ENCODE assay signal across 1 cellular context in genomic region chr7:42929449-42929848, GRCh38.
TF ChIP-seq lines count a peak whose summit lies in the region.

No MANE protein-coding gene starts in this region.

TF ChIP-seq in GM23338, 12 proteins besides CTCF, POLR2A, EP300 and RAD21:
- no peak for TF ChIP-seq ETS1 (IDR thresholded peaks at IDR 0.05)
- no peak for TF ChIP-seq CREB1 (CRISPR knock-in tag; IDR thresholded peaks at IDR 0.05; ENCODE audit: low read depth)
- no peak for TF ChIP-seq ZNF114 (CRISPR knock-in tag; IDR thresholded peaks at IDR 0.05)
- no peak for TF ChIP-seq STAT1 (IDR thresholded peaks at IDR 0.05; ENCODE audit: unreplicated experiment)
- no peak for TF ChIP-seq EZH2 (IDR thresholded peaks at IDR 0.05; ENCODE audit: low read depth, unreplicated experiment)
- TF ChIP-seq JUNB (IDR thresholded peaks at IDR 0.05; ENCODE audit: unreplicated experiment), result no peak
- TF ChIP-seq NANOG (IDR thresholded peaks at IDR 0.05; ENCODE audit: borderline replicate concordance), result no peak
- TF ChIP-seq ZNF331 (CRISPR knock-in tag; IDR thresholded peaks at IDR 0.05; ENCODE audit: low read depth), result no peak
- no peak for TF ChIP-seq POLR2AphosphoS5 (IDR thresholded peaks at IDR 0.05; ENCODE audit: low read depth)
- TF ChIP-seq ZNF462 (CRISPR knock-in tag; IDR thresholded peaks at IDR 0.05), result no peak
- TF ChIP-seq EZH2phosphoT487 (IDR thresholded peaks at IDR 0.05; ENCODE audit: unreplicated experiment), result no peak
- TF ChIP-seq, protein P1, sequence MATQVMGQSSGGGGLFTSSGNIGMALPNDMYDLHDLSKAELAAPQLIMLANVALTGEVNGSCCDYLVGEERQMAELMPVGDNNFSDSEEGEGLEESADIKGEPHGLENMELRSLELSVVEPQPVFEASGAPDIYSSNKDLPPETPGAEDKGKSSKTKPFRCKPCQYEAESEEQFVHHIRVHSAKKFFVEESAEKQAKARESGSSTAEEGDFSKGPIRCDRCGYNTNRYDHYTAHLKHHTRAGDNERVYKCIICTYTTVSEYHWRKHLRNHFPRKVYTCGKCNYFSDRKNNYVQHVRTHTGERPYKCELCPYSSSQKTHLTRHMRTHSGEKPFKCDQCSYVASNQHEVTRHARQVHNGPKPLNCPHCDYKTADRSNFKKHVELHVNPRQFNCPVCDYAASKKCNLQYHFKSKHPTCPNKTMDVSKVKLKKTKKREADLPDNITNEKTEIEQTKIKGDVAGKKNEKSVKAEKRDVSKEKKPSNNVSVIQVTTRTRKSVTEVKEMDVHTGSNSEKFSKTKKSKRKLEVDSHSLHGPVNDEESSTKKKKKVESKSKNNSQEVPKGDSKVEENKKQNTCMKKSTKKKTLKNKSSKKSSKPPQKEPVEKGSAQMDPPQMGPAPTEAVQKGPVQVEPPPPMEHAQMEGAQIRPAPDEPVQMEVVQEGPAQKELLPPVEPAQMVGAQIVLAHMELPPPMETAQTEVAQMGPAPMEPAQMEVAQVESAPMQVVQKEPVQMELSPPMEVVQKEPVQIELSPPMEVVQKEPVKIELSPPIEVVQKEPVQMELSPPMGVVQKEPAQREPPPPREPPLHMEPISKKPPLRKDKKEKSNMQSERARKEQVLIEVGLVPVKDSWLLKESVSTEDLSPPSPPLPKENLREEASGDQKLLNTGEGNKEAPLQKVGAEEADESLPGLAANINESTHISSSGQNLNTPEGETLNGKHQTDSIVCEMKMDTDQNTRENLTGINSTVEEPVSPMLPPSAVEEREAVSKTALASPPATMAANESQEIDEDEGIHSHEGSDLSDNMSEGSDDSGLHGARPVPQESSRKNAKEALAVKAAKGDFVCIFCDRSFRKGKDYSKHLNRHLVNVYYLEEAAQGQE (IDR thresholded peaks at IDR 0.05; ENCODE audit: unreplicated experiment), result no peak
